7 cellular contexts compared by ENCODE assay signal in genomic region chr9:126722922-126723806, GRCh38.
DNase-seq lines count a peak whose midpoint lies in the region; ATAC-seq and TF ChIP-seq lines count a peak whose summit lies in the region.

No MANE protein-coding gene starts in this region.

- in situ Hi-C loops in astrocyte of the cerebellum (cut with HindIII; ENCODE audit: low sequenced_read_pairs) = no loop called here

- ATAC-seq in GM18873 (IDR thresholded peaks at IDR 0.05; ENCODE audit: low FRiP score, unreplicated experiment) = peak; percentile 8
- ATAC-seq in HG03064 (IDR thresholded peaks at IDR 0.05; ENCODE audit: low read depth, unreplicated experiment) = peak; percentile 42
- peak; percentile 71 to 81 (median 78) for ATAC-seq in T-cell (replicated peaks in 1 of 4)

- H3K4me3 ChIP-seq in astrocyte of the cerebellum (ENCODE audit: low read depth, low read length) = peak overlapping the region; percentile 46

- H3K4me1 Mint-ChIP-seq in T-cell = peaks cover 40 to 48% (median 45%) of the 10 kb centered on the region in 3 donors

- no peaks in the 10 kb centered on the region for H3K36me3 Mint-ChIP-seq in T-cell

- H3K27ac Mint-ChIP-seq in T-cell = peak overlapping the region; percentile 94 to 96

- CTCF ChIA-PET in T-cell (lab: Charles Lee) = interaction anchor here in 1 of 2 donors (1.0 kb wide), 1 partner anchor 16 kb away, joined by 4 read pairs; no protein-coding TSS in a partner anchor

- H3K4me3 Mint-ChIP-seq in T-cell = peak overlapping the region; percentile 86 to 90 (median 87)

- H3K27me3 Mint-ChIP-seq in T-cell = no peaks in the 10 kb centered on the region

- POLR2A ChIA-PET in T-cell (lab: Charles Lee) = interaction anchor here in 1 of 2 donors (0.6 to 0.7 kb wide), 3 partner anchors 16 to 1482 kb away, joined by 3 to 8 read pairs (median 3); partner anchors contain the start of gene ZBTB43

- no peak for TF ChIP-seq CTCF in astrocyte of the cerebellum (IDR thresholded peaks at IDR 0.05; ENCODE audit: low read depth, low read length, missing control alignments)

- DNase-seq in T-cell (peak; percentile 46 to 77 (median 67)), astrocyte of the cerebellum (ENCODE audit: low read depth) (no peak), kidney tubule cell (ENCODE audit: low spot score) (peak; percentile 61), dermis blood vessel endothelial cell (no peak)
- peak; percentile 72 for DNase-seq in stimulated activated CD4-positive, alpha-beta T cell treated with anti-CD3 and anti-CD28 coated beads, Interleukin-4, amount 100 ng/mL, for 1 hour

- no peaks in the 10 kb centered on the region for H3K9me3 Mint-ChIP-seq in T-cell

Comparison
In these comparisons a context has a peak if more than half of its experiments do, and no peak if none do; other contexts are left out.
1. ATAC-seq: peak in every context shown above with its lines; median percentile 78 in T-cell; 42 in HG03064; 8 in GM18873.
2. DNase-seq: peak in T-cell (34 of 34), kidney tubule cell (single experiment) and stimulated activated CD4-positive, alpha-beta T cell treated with anti-CD3 and anti-CD28 coated beads, Interleukin-4, amount 100 ng/mL, for 1 hour (single experiment); none in astrocyte of the cerebellum (single experiment) and dermis blood vessel endothelial cell (single experiment).